ENCODE assay signal across 16 cellular contexts in genomic region chr5:137114529-137114928, GRCh38.
A peak's percentile ranks its signal among the peaks of the same experiment; 100 is the strongest.
DNase-seq lines count a peak whose midpoint lies in the region; ATAC-seq, FAIRE-seq and TF ChIP-seq lines count a peak whose summit lies in the region.
"Had no signal": no experiment of that assay in that cellular context is flagged by ENCODE, and none has a peak within 500 bp of the region (broad histone marks: within the 10 kb centered on the region; RNA-seq: fewer than 3 reads in every experiment).

No MANE protein-coding gene starts in this region.

- H3K9me3 Mint-ChIP-seq in stimulated activated naive B cell treated with anti-CD40 and anti-IgM and Interleukin-4, amounts not matched to agents 10 μg/mL and 1 μg/mL and 100 μg/mL, for 72 hours = peaks cover 4 to 7% of the 10 kb centered on the region in 2 donors
- H3K9me3 Mint-ChIP-seq: activated CD4-positive, alpha-beta T cell treated with anti-CD3 and anti-CD28 coated beads, Interleukin-2, amount 10 ng/mL, durations not matched to agents 7 days and 5 days had no signal

- no peak overlapping the region for H3K4me3 Mint-ChIP-seq in stimulated activated naive B cell treated with anti-CD40 and anti-IgM and Interleukin-4, amounts not matched to agents 10 μg/mL and 1 μg/mL and 100 μg/mL, for 72 hours
- H3K4me3 Mint-ChIP-seq: activated CD4-positive, alpha-beta T cell treated with anti-CD3 and anti-CD28 coated beads, Interleukin-2, amount 10 ng/mL, durations not matched to agents 7 days and 5 days; natural killer cell treated with Interleukin-12 subunit alpha and Interleukin-12 subunit beta and Interleukin-15 and Interleukin-18, amount 100 ng/mL, for 72 hours had no signal

- H3K27me3 ChIP-seq in BJ (ENCODE audit: control insufficient read depth, insufficient read depth, low read length) = no peaks in the 10 kb centered on the region
- no peaks in the 10 kb centered on the region for H3K27me3 ChIP-seq in bronchial epithelial cell (ENCODE audit: control insufficient read depth, insufficient read depth, low read length)
- H3K27me3 ChIP-seq: left lung, sigmoid colon had no signal

- H3K4me1 Mint-ChIP-seq in stimulated activated naive B cell treated with anti-CD40 and anti-IgM and Interleukin-4, amounts not matched to agents 10 μg/mL and 1 μg/mL and 100 μg/mL, for 72 hours = no peaks in the 10 kb centered on the region
- H3K4me1 Mint-ChIP-seq: activated CD4-positive, alpha-beta T cell treated with anti-CD3 and anti-CD28 coated beads, Interleukin-2, amount 10 ng/mL, durations not matched to agents 7 days and 5 days had no signal

- H3K36me3 Mint-ChIP-seq in stimulated activated naive B cell treated with anti-CD40 and anti-IgM and Interleukin-4, amounts not matched to agents 10 μg/mL and 1 μg/mL and 100 μg/mL, for 72 hours = no peaks in the 10 kb centered on the region
- H3K36me3 Mint-ChIP-seq: natural killer cell treated with Interleukin-12 subunit alpha and Interleukin-12 subunit beta and Interleukin-15 and Interleukin-18, amount 100 ng/mL, for 72 hours had no signal

- DNase-seq in BJ (ENCODE audit: low read depth) (peak; percentile 28), HTR-8/SVneo (ENCODE audit: insufficient read length, low spot score) (peak; percentile 35), bronchial epithelial cell (ENCODE audit: low read depth) (peak; percentile 83), kidney glomerular epithelial cell (lab: John Stamatoyannopoulos, UW) (peak; percentile 50), substantia nigra (lab: John Stamatoyannopoulos, UW) (no peak), NCI-H2029 (lab: John Stamatoyannopoulos, UW) (no peak), epidermal melanocyte (ENCODE audit: insufficient read length, low spot score) (no peak)
- DNase-seq in stimulated activated naive B cell treated with anti-CD40 and anti-IgM and Interleukin-4, amounts not matched to agents 10 μg/mL and 1 μg/mL and 100 μg/mL, for 72 hours = no peak
- DNase-seq: activated CD4-positive, alpha-beta T cell treated with anti-CD3 and anti-CD28 coated beads, Interleukin-2, amount 10 ng/mL, durations not matched to agents 7 days and 5 days; anterior cingulate cortex; left lung; RPMI8226; sigmoid colon; stimulated activated naive CD8-positive, alpha-beta T cell treated with anti-CD3 and anti-CD28 coated beads, Interleukin-15, amount 100 ng/mL, for 72 hours had no signal

- FAIRE-seq in HTR-8/SVneo (lab: Jason Lieb, UNC) (no peak), bronchial epithelial cell (lab: Jason Lieb, UNC) (no peak)
- FAIRE-seq: H1 had no signal

- no peak overlapping the region for H3K27ac Mint-ChIP-seq in stimulated activated naive B cell treated with anti-CD40 and anti-IgM and Interleukin-4, amounts not matched to agents 10 μg/mL and 1 μg/mL and 100 μg/mL, for 72 hours
- H3K27ac Mint-ChIP-seq: activated CD4-positive, alpha-beta T cell treated with anti-CD3 and anti-CD28 coated beads, Interleukin-2, amount 10 ng/mL, durations not matched to agents 7 days and 5 days; natural killer cell treated with Interleukin-12 subunit alpha and Interleukin-12 subunit beta and Interleukin-15 and Interleukin-18, amount 100 ng/mL, for 72 hours; stimulated activated naive CD8-positive, alpha-beta T cell treated with anti-CD3 and anti-CD28 coated beads, Interleukin-15, amount 100 ng/mL, for 72 hours had no signal

- peaks cover 0 to 3% of the 10 kb centered on the region in 2 donors for H3K27me3 Mint-ChIP-seq in stimulated activated naive B cell treated with anti-CD40 and anti-IgM and Interleukin-4, amounts not matched to agents 10 μg/mL and 1 μg/mL and 100 μg/mL, for 72 hours
- H3K27me3 Mint-ChIP-seq: activated CD4-positive, alpha-beta T cell treated with anti-CD3 and anti-CD28 coated beads, Interleukin-2, amount 10 ng/mL, durations not matched to agents 7 days and 5 days had no signal

- H3K4me3 ChIP-seq in BJ (ENCODE audit: low read depth, low read length) = no peak overlapping the region
- no peak overlapping the region for H3K4me3 ChIP-seq in bronchial epithelial cell (ENCODE audit: low read depth, low read length)
- H3K4me3 ChIP-seq: left lung, sigmoid colon had no signal

- no peak for ATAC-seq in stimulated activated naive B cell treated with anti-CD40 and anti-IgM and Interleukin-4, amounts not matched to agents 10 μg/mL and 1 μg/mL and 100 μg/mL, for 72 hours (replicated peaks)
- ATAC-seq: left lung; natural killer cell treated with Interleukin-12 subunit alpha and Interleukin-12 subunit beta and Interleukin-15 and Interleukin-18, amount 100 ng/mL, for 72 hours had no signal

- no peaks in the 10 kb centered on the region for H3K36me3 ChIP-seq in BJ (ENCODE audit: control insufficient read depth, insufficient read depth, low read length)
- no peaks in the 10 kb centered on the region for H3K36me3 ChIP-seq in bronchial epithelial cell (ENCODE audit: control insufficient read depth, insufficient read depth, low read length)
- H3K36me3 ChIP-seq: left lung had no signal

- CTCF ChIA-PET in BJ (lab: Yijun Ruan, JAX) = interaction anchor here (0.6 to 1.0 kb wide), 2 partner anchors 30 to 446 kb away, joined by 3 to 4 read pairs; no protein-coding TSS in a partner anchor

- no peak for TF ChIP-seq CTCF in BJ (IDR thresholded peaks at IDR 0.05; ENCODE audit: insufficient read depth, low read depth, low read length)
- TF ChIP-seq CTCF in bronchial epithelial cell (IDR thresholded peaks at IDR 0.05; ENCODE audit: insufficient read depth, low read length, severe bottlenecking) = no peak

- no peak overlapping the region for H3K27ac ChIP-seq in substantia nigra (ENCODE audit: low read depth, low read length, poor library complexity, severe bottlenecking)
- H3K27ac ChIP-seq: left lung, sigmoid colon had no signal

- POLR2A ChIA-PET in BJ (lab: Charles Lee) = no interaction called here

Comparison
In these comparisons a context has a peak if more than half of its experiments do, and no peak if none do; other contexts are left out.
1. DNase-seq: peak in BJ (single experiment), HTR-8/SVneo (single experiment), bronchial epithelial cell (single experiment) and kidney glomerular epithelial cell (single experiment); none in substantia nigra (0 of 49), NCI-H2029 (single experiment), epidermal melanocyte (single experiment) and stimulated activated naive B cell treated with anti-CD40 and anti-IgM and Interleukin-4, amounts not matched to agents 10 μg/mL and 1 μg/mL and 100 μg/mL, for 72 hours (single experiment).